In the genomic region with DNA sequence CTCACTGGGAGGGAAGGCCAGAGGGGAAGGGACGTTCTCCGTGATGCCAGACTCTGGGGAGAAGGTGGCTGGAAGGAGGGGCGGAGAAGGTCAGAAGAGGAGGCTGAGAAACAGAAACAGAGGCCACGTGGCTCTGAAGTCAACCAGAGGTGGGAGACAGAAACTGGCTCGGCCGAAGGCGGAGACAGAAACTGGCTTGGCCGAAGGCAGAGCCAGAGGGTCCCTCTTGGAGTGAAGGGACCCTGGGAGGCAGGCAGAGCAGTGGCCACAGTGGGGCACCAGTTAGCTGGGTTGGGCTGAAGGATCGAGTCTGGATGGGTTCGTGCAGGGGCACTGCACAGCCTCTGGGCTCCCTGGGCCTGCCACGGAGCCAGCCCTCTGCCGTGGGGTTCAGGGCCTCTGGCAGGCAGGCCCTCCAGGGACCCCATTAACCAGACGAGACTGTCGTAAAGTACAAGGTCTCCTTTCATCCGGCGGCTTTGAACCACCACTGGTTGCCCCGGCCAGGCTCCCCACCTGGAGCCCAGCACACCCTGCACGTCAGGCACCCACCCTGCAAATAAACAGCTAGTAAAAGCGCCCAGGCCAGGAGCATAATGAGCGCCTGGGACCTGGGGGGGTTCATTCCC, we compare ENCODE assay signal across 14 cellular contexts.
DNase-seq lines count a peak whose midpoint lies in the region; TF ChIP-seq lines count a peak whose summit lies in the region.
"Had no signal": no experiment of that assay in that cellular context is flagged by ENCODE, and none has a peak within 500 bp of the region (broad histone marks: within the 10 kb centered on the region; RNA-seq: fewer than 3 reads in every experiment).

No MANE protein-coding gene starts in this region.

- TF ChIP-seq POLR2A in NB4 (IDR thresholded peaks at IDR 0.05; ENCODE audit: extremely low read depth, insufficient read length) = no peak

- no peaks in the 10 kb centered on the region for H3K79me1 ChIP-seq in neuronal stem cell (ENCODE audit: low read depth, low read length)

- no CpG with 5 or more reads among the region's 20 CpGs for WGBS in neuronal stem cell (ENCODE audit: extremely low coverage in 2 of 2, insufficient read length in 2 of 2, insufficient replicate concordance in 1 of 2), 2 donors

- DNase-seq in EH (ENCODE audit: low read depth) = peak; percentile 7
- peak; percentile 16 for DNase-seq in NB4 (ENCODE audit: low read depth)
- DNase-seq in epithelial cell of proximal tubule (ENCODE audit: low read depth) = no peak
- no peak for DNase-seq in neuronal stem cell (ENCODE audit: low spot score)
- DNase-seq in NCI-H2196 treated with DMSO at 0.1 percent for 48 hours (lab: John Stamatoyannopoulos, UW; ENCODE audit: unreplicated experiment) = no peak
- no peak for DNase-seq in stimulated activated CD4-positive, alpha-beta T cell treated with anti-CD3 and anti-CD28 coated beads, Interleukin-4, amount 100 ng/mL, for 24 hours
- DNase-seq in AG08395 (ENCODE audit: low spot score) = no peak
- no peak for DNase-seq in OCI-M2 (lab: John Stamatoyannopoulos, UW; ENCODE audit: unreplicated experiment)
- DNase-seq: activated CD4-positive, alpha-beta memory T cell treated with anti-CD3 and anti-CD28 coated beads for 36 hours; HCEC 1CT; NCI-H187; OCI-M1; small intestine; thyroid gland had no signal

- TF ChIP-seq CTCF in NB4 (IDR thresholded peaks at IDR 0.05; ENCODE audit: low read depth, low read length) = no peak
- TF ChIP-seq CTCF in epithelial cell of proximal tubule (conservative IDR thresholded peaks at IDR 0.05; ENCODE audit: low read depth, low read length) = peak; percentile 5

- H3K9me3 ChIP-seq in neuronal stem cell (replicated peaks in 1 of 2; ENCODE audit: control insufficient read depth in 2 of 2, insufficient read depth in 1 of 2, low read depth in 1 of 2, low read length in 2 of 2) = no peaks in the 10 kb centered on the region
- H3K9me3 ChIP-seq: thyroid gland had no signal

- no peak overlapping the region for H3K4me2 ChIP-seq in neuronal stem cell (ENCODE audit: insufficient read depth, low read length, poor library complexity, severe bottlenecking)

- peaks cover 0 to 3% of the 10 kb centered on the region in 2 donors for H3K4me1 ChIP-seq in neuronal stem cell (ENCODE audit: control insufficient read depth in 2 of 2, insufficient read depth in 1 of 2, low read depth in 1 of 2, low read length in 2 of 2)

- H2AK5ac ChIP-seq in neuronal stem cell (ENCODE audit: low read depth, low read length) = no peak overlapping the region

- no peak overlapping the region for H4K8ac ChIP-seq in neuronal stem cell (ENCODE audit: low read depth, low read length)

- H3K27me3 ChIP-seq in neuronal stem cell (ENCODE audit: control insufficient read depth in 3 of 3, insufficient read depth in 3 of 3, low read depth in 1 of 3, low read length in 3 of 3) = peaks cover 0 to 4% (median 0%) of the 10 kb centered on the region in 3 experiments
- H3K27me3 ChIP-seq: thyroid gland had no signal

- H3K27ac ChIP-seq in neuronal stem cell (replicated peaks; ENCODE audit: low read length) = no peak overlapping the region
- H3K27ac ChIP-seq: thyroid gland had no signal

- H2BK12ac ChIP-seq in neuronal stem cell (ENCODE audit: low read length) = no peak overlapping the region

- peak overlapping the region; percentile 51 for H3K18ac ChIP-seq in neuronal stem cell (ENCODE audit: low read length)

- peak overlapping the region; percentile 91 for H2BK5ac ChIP-seq in neuronal stem cell (ENCODE audit: low read length)

- H2BK15ac ChIP-seq in neuronal stem cell (ENCODE audit: low read length) = no peak overlapping the region

- no peak overlapping the region for H4K91ac ChIP-seq in neuronal stem cell (ENCODE audit: low read depth, low read length, poor library complexity)

- no peak overlapping the region for H3K23ac ChIP-seq in neuronal stem cell (ENCODE audit: low read depth, low read length, poor library complexity)

- peak overlapping the region; percentile 67 for H3K14ac ChIP-seq in neuronal stem cell (ENCODE audit: low read length)

- H3K4ac ChIP-seq in neuronal stem cell (ENCODE audit: low read length) = no peak overlapping the region

- H3K36me3 ChIP-seq in neuronal stem cell (replicated peaks in 1 of 2; ENCODE audit: control insufficient read depth in 2 of 2, insufficient read depth in 2 of 2, low read length in 2 of 2) = no peaks in the 10 kb centered on the region
- H3K36me3 ChIP-seq: thyroid gland had no signal

- H3K4me3 ChIP-seq in NB4 (ENCODE audit: low read depth, low read length) (no peak overlapping the region), epithelial cell of proximal tubule (ENCODE audit: low read depth, low read length) (no peak overlapping the region), neuronal stem cell (ENCODE audit: low read length in 2 of 2) (no peak overlapping the region)
- H3K4me3 ChIP-seq: thyroid gland had no signal

- H3K9ac ChIP-seq in neuronal stem cell (ENCODE audit: low read depth, low read length, poor library complexity) = peak overlapping the region; percentile 12

- no peak overlapping the region for H2AFZ ChIP-seq in neuronal stem cell (ENCODE audit: low read length)

- no peak overlapping the region for H2BK120ac ChIP-seq in neuronal stem cell (ENCODE audit: low read depth, low read length)

Comparison
In these comparisons a context has a peak if more than half of its experiments do, and no peak if none do; other contexts are left out.
1. DNase-seq: peak in EH (single experiment) and NB4 (single experiment); none in epithelial cell of proximal tubule (single experiment), neuronal stem cell (single experiment), NCI-H2196 treated with DMSO at 0.1 percent for 48 hours (single experiment), stimulated activated CD4-positive, alpha-beta T cell treated with anti-CD3 and anti-CD28 coated beads, Interleukin-4, amount 100 ng/mL, for 24 hours (single experiment), AG08395 (single experiment) and OCI-M2 (single experiment).